23 cellular contexts compared by ENCODE assay signal in genomic region chr12:104355630-104356029, GRCh38. TPM values are rescaled to one million over a fixed set of nuclear protein-coding genes. Genes with fewer than 3 reads are reported as not detected.
A peak's percentile ranks its signal among the peaks of the same experiment; 100 is the strongest.
DNase-seq lines count a peak whose midpoint lies in the region; ATAC-seq and TF ChIP-seq lines count a peak whose summit lies in the region.
"Had no signal": no experiment of that assay in that cellular context is flagged by ENCODE, and none has a peak within 500 bp of the region (broad histone marks: within the 10 kb centered on the region; RNA-seq: fewer than 3 reads in every experiment).

No MANE protein-coding gene starts in this region.

- H3K36me3 Mint-ChIP-seq in CD14-positive monocyte = peaks cover 32 to 36% of the 10 kb centered on the region in 2 donors
- peaks cover 10% of the 10 kb centered on the region for H3K36me3 Mint-ChIP-seq in activated T-helper 2 cell treated with anti-CD3 and anti-CD28 coated beads, Interferon-gamma antibody, Interleukin-2, Interleukin-4, amounts not matched to agents 10 μg/mL and 5 μg/mL and 100 μg/mL, durations not matched to agents 14 hours and 24 hours and 36 hours (ENCODE audit: low read depth)
- H3K36me3 Mint-ChIP-seq in osteocyte (ENCODE audit: unreplicated experiment) = peaks cover 23% of the 10 kb centered on the region
- H3K36me3 Mint-ChIP-seq: naive B cell had no signal

- peaks cover 4% of the 10 kb centered on the region; the same call in 1 of the 2 replicates for H4K20me1 ChIP-seq in HCT116 (ENCODE audit: insufficient read depth)

- intact Hi-C loops in CD14-positive monocyte (cut with micrococcal nuclease) (loop anchor here (5.0 kb wide), 2 partner anchors 138 to 153 kb away; partner anchors contain the start of gene TXNRD1 (in 2 of the 2)), HCT116 (cut with micrococcal nuclease) (no loop called here), colonic mucosa (cut with DNase I) (loop anchor here (5.0 to 10.0 kb wide), 3 partner anchors 51 to 153 kb away; partner anchors contain the start of genes EID3 and TXNRD1)
- intact Hi-C loops in activated T-helper 2 cell treated with anti-CD3 and anti-CD28 coated beads, Interferon-gamma antibody, Interleukin-2, Interleukin-4, amounts not matched to agents 10 μg/mL and 5 μg/mL and 100 μg/mL, durations not matched to agents 14 hours and 24 hours and 36 hours (cut with micrococcal nuclease) = loop anchor here (5.0 kb wide), 1 partner anchor 138 kb away; the partner anchor contains the start of gene TXNRD1

- TF ChIP-seq CTCF in CD14-positive monocyte (IDR thresholded peaks at IDR 0.05) (no peak), HCT116 (IDR thresholded peaks at IDR 0.05 in 2 of 3, conservative IDR thresholded peaks at IDR 0.05 in 1 of 3; ENCODE audit: borderline replicate concordance in 1 of 3, insufficient read depth in 1 of 3, low read depth in 2 of 3, low read length in 2 of 3) (no peak), osteocyte (IDR thresholded peaks at IDR 0.05) (no peak), colonic mucosa (IDR thresholded peaks at IDR 0.05) (no peak)

- H3K79me2 ChIP-seq in HCT116 (ENCODE audit: insufficient read depth, low read length) = peaks cover 12% of the 10 kb centered on the region; the same call in 1 of the 2 replicates

- DNase-seq in CD14-positive monocyte (ENCODE audit: low spot score) (no peak), HCT116 (ENCODE audit: low read depth, low spot score) (no peak), osteocyte (ENCODE audit: extremely low spot score, unreplicated experiment) (peak; percentile 51), colonic mucosa (no peak), HuH-7.5 (ENCODE audit: low spot score) (no peak), SKM-1 treated with dmso at 0.1 percent for 144 hours (lab: John Stamatoyannopoulos, UW; ENCODE audit: unreplicated experiment) (no peak)
- no peak for DNase-seq in activated T-helper 2 cell treated with anti-CD3 and anti-CD28 coated beads, Interferon-gamma antibody, Interleukin-2, Interleukin-4, amounts not matched to agents 10 μg/mL and 5 μg/mL and 100 μg/mL, durations not matched to agents 14 hours and 24 hours and 36 hours (ENCODE audit: low spot score)
- DNase-seq: activated CD4-positive, alpha-beta T cell treated with anti-CD3 and anti-CD28 coated beads for 48 hours; activated gamma-delta T cell treated with Interleukin-2 at 50 U/mL for 16 hours; CD8-positive, alpha-beta T cell; dermis blood vessel endothelial cell; GF-D8; KBM-7; left colon; naive B cell; NCI-H526 treated with DMSO at 0.1 percent for 48 hours; occipital lobe; right cardiac atrium; stimulated activated CD8-positive, alpha-beta memory T cell treated with anti-CD3 and anti-CD28 coated beads, Interleukin-4, amount 100 ng/mL, for 48 hours; substantia nigra; SW 1271 had no signal

- H3K9me3 Mint-ChIP-seq in CD14-positive monocyte = peaks cover 0 to 5% (median 2%) of the 10 kb centered on the region in 7 donors
- H3K9me3 Mint-ChIP-seq in activated T-helper 2 cell treated with anti-CD3 and anti-CD28 coated beads, Interferon-gamma antibody, Interleukin-2, Interleukin-4, amounts not matched to agents 10 μg/mL and 5 μg/mL and 100 μg/mL, durations not matched to agents 14 hours and 24 hours and 36 hours = no peaks in the 10 kb centered on the region
- peaks cover 3% of the 10 kb centered on the region for H3K9me3 Mint-ChIP-seq in osteocyte (ENCODE audit: unreplicated experiment)
- H3K9me3 Mint-ChIP-seq: CD8-positive, alpha-beta T cell; naive B cell had no signal

- RAD21 ChIA-PET in HCT116 (lab: Charles Lee; ENCODE audit: low non-redundant PET in 1 of 2, low total read pairs in 2 of 2, uncharacterized antibody in 2 of 2, unreplicated experiment in 2 of 2) = no interaction called here

- H2AFZ ChIP-seq in HCT116 (ENCODE audit: low read depth, low read length, poor library complexity, severe bottlenecking) = no peak overlapping the region

- CTCF ChIA-PET in HCT116 (lab: Charles Lee) = no interaction called here

- H3K27ac Mint-ChIP-seq in CD14-positive monocyte = peak overlapping the region in 4 of 7 donors; percentile 7 to 12 (median 9)
- H3K27ac Mint-ChIP-seq in activated T-helper 2 cell treated with anti-CD3 and anti-CD28 coated beads, Interferon-gamma antibody, Interleukin-2, Interleukin-4, amounts not matched to agents 10 μg/mL and 5 μg/mL and 100 μg/mL, durations not matched to agents 14 hours and 24 hours and 36 hours = peak overlapping the region; percentile 13
- H3K27ac Mint-ChIP-seq in osteocyte (ENCODE audit: unreplicated experiment) = no peak overlapping the region
- H3K27ac Mint-ChIP-seq: CD8-positive, alpha-beta T cell had no signal

- no TSS peak for BruUV-seq in HCT116 (replicated peaks; lab: Mats Ljungman, UMichigan)

- no peak overlapping the region for H3K27ac ChIP-seq in HCT116 (ENCODE audit: low read depth, low read length)
- no peak overlapping the region for H3K27ac ChIP-seq in colonic mucosa
- H3K27ac ChIP-seq: cardiac muscle cell had no signal

- TF ChIP-seq RAD21 in HCT116 (IDR thresholded peaks at IDR 0.05; ENCODE audit: low read depth) = no peak

- H3K4me1 Mint-ChIP-seq in CD14-positive monocyte = peaks cover 2% of the 10 kb centered on the region
- H3K4me1 Mint-ChIP-seq in activated T-helper 2 cell treated with anti-CD3 and anti-CD28 coated beads, Interferon-gamma antibody, Interleukin-2, Interleukin-4, amounts not matched to agents 10 μg/mL and 5 μg/mL and 100 μg/mL, durations not matched to agents 14 hours and 24 hours and 36 hours (ENCODE audit: low read depth) = peaks cover 8% of the 10 kb centered on the region
- H3K4me1 Mint-ChIP-seq in osteocyte (ENCODE audit: unreplicated experiment) = no peaks in the 10 kb centered on the region

- H3K4me3 ChIP-seq in HCT116 (replicated peaks in 1 of 2; ENCODE audit: low read depth in 1 of 2, low read length in 2 of 2) (no peak overlapping the region), colonic mucosa (no peak overlapping the region)
- H3K4me3 ChIP-seq: cardiac muscle cell, HAP-1 had no signal

- H3K9ac ChIP-seq in HCT116 (ENCODE audit: low read length) (no peak overlapping the region), colonic mucosa (ENCODE audit: low read depth in 2 of 2, low read length in 2 of 2) (no peak overlapping the region)

- no peaks in the 10 kb centered on the region for H3K9me2 ChIP-seq in HCT116 (ENCODE audit: insufficient read depth)

- H3K27me3 Mint-ChIP-seq in CD14-positive monocyte (ENCODE audit: low read depth in 3 of 3) (peaks cover 0 to 1% (median 0%) of the 10 kb centered on the region in 3 donors), osteocyte (ENCODE audit: unreplicated experiment) (no peaks in the 10 kb centered on the region)
- no peaks in the 10 kb centered on the region for H3K27me3 Mint-ChIP-seq in activated T-helper 2 cell treated with anti-CD3 and anti-CD28 coated beads, Interferon-gamma antibody, Interleukin-2, Interleukin-4, amounts not matched to agents 10 μg/mL and 5 μg/mL and 100 μg/mL, durations not matched to agents 14 hours and 24 hours and 36 hours (ENCODE audit: low read depth)
- H3K27me3 Mint-ChIP-seq: naive B cell had no signal

- H3K36me3 ChIP-seq in HCT116 (ENCODE audit: control insufficient read depth in 1 of 2, insufficient read depth in 2 of 2, low read length in 2 of 2) (peaks cover 6 to 29% of the 10 kb centered on the region in 2 experiments; a peak in 2 of 4 replicates), colonic mucosa (no peaks in the 10 kb centered on the region)
- H3K36me3 ChIP-seq: cardiac muscle cell had no signal

- H3K9me3 ChIP-seq in HCT116 (ENCODE audit: control insufficient read depth in 1 of 2, insufficient read depth in 1 of 2, low read depth in 1 of 2, low read length in 2 of 2) (no peaks in the 10 kb centered on the region), colonic mucosa (no peaks in the 10 kb centered on the region)
- H3K9me3 ChIP-seq: HAP-1 had no signal

- H3K4me1 ChIP-seq in HCT116 (ENCODE audit: control insufficient read depth in 1 of 2, insufficient read depth in 2 of 2, low read length in 2 of 2) (no peaks in the 10 kb centered on the region), colonic mucosa (no peaks in the 10 kb centered on the region)

- ATAC-seq in HCT116 = 0 out of 2 replicates have a peak, but pooled peaks have one; percentile 23
- ATAC-seq: CD8-positive, alpha-beta T cell; left colon had no signal

- TF ChIP-seq POLR2A in HCT116 (IDR thresholded peaks at IDR 0.05; ENCODE audit: borderline replicate concordance, extremely low read depth, insufficient read depth, insufficient read length) = no peak

- H3K27me3 ChIP-seq in HCT116 (ENCODE audit: insufficient read depth, low read length) = no peaks in the 10 kb centered on the region
- H3K27me3 ChIP-seq in colonic mucosa = no peaks in the 10 kb centered on the region
- H3K27me3 ChIP-seq: cardiac muscle cell had no signal

- H3K4me3 Mint-ChIP-seq in CD14-positive monocyte (no peak overlapping the region), osteocyte (ENCODE audit: unreplicated experiment) (no peak overlapping the region)
- no peak overlapping the region for H3K4me3 Mint-ChIP-seq in activated T-helper 2 cell treated with anti-CD3 and anti-CD28 coated beads, Interferon-gamma antibody, Interleukin-2, Interleukin-4, amounts not matched to agents 10 μg/mL and 5 μg/mL and 100 μg/mL, durations not matched to agents 14 hours and 24 hours and 36 hours (ENCODE audit: low read depth)
- H3K4me3 Mint-ChIP-seq: CD8-positive, alpha-beta T cell; naive B cell had no signal

- POLR2A ChIA-PET in HCT116 (lab: Charles Lee) = no interaction called here

- no peak overlapping the region for H3K4me2 ChIP-seq in HCT116 (ENCODE audit: low read length)

TF ChIP-seq in HCT116, 20 proteins besides CTCF, POLR2A, EP300 and RAD21:
- TF ChIP-seq POLR2AphosphoS5 (IDR thresholded peaks at IDR 0.05; ENCODE audit: low read depth, low read length) (peak; percentile 36; the same call in 1 of the 2 replicates), CBX3 (IDR thresholded peaks at IDR 0.05; ENCODE audit: low read depth) (peak; percentile 6; the same call in 1 of the 2 replicates), ZFX (IDR thresholded peaks at IDR 0.05) (no peak), EGR1 (IDR thresholded peaks at IDR 0.05; ENCODE audit: low read depth) (no peak)

RNA-seq across cellular contexts. Expression of gene EID3, which starts 52.1 kb away (rescaled TPM):
- polyA plus RNA-seq in CD14-positive monocyte = 1 to 10 TPM in 1 of 2 donors, under 1 TPM in 1; 0.64 to 1.0 TPM
- total RNA-seq in HCT116 (2021; ENCODE audit: unreplicated experiment) (3.0 TPM), osteocyte (2.8 and 3.7 TPM in 2 replicates), colonic mucosa (1 to 10 TPM in 1 of 2 donors, under 1 TPM in 1; 0.98 to 2.5 TPM)
- polyA plus RNA-seq in HCT116 (2012) = 0.49 and 1.3 TPM in 2 replicates
- 9.4 and 10.1 TPM in 2 replicates for total RNA-seq in activated T-helper 2 cell treated with anti-CD3 and anti-CD28 coated beads, Interferon-gamma antibody, Interleukin-2, Interleukin-4, amounts not matched to agents 10 μg/mL and 5 μg/mL and 100 μg/mL, durations not matched to agents 14 hours and 24 hours and 36 hours
